Comparison of ENCODE assay signal across 33 cellular contexts in genomic region chr5:31449962-31450361, GRCh38.
"Had no signal": no experiment of that assay in that cellular context is flagged by ENCODE, and none has a peak within 500 bp of the region (broad histone marks: within the 10 kb centered on the region; RNA-seq: fewer than 3 reads in every experiment).

No MANE protein-coding gene starts in this region.

- H3K27ac Mint-ChIP-seq: activated B cell treated with CpG ODN at 0.5 μM for 24 hours; activated CD4-positive, alpha-beta memory T cell treated with anti-CD3 and anti-CD28 coated beads for 36 hours; activated naive CD4-positive, alpha-beta T cell treated with anti-CD3 and anti-CD28 coated beads, Interleukin-2, amount 10 ng/mL, durations not matched to agents 7 days and 5 days; activated naive CD8-positive, alpha-beta T cell; activated naive CD8-positive, alpha-beta T cell treated with anti-CD3 and anti-CD28 coated beads, Interleukin-2, amount 50 U/mL, for 24 hours; activated T-helper 1 cell treated with anti-CD3 and anti-CD28 coated beads, Interleukin-12 subunit alpha, Interleukin-12 subunit beta, Interleukin-2, Interleukin-4 antibody, amounts not matched to agents 30 ng/mL and 10 ng/mL and 1 ng/mL, durations not matched to agents 14 hours and 24 hours and 36 hours; brain had no signal

- H3K4me1 Mint-ChIP-seq: activated naive CD8-positive, alpha-beta T cell treated with anti-CD3 and anti-CD28 coated beads, Interleukin-2, amount 50 U/mL, for 24 hours had no signal

- DNase-seq: activated B cell treated with CpG ODN at 0.5 μM for 24 hours; activated CD4-positive, alpha-beta memory T cell treated with anti-CD3 and anti-CD28 coated beads for 36 hours; activated CD4-positive, alpha-beta T cell treated with anti-CD3 and anti-CD28 coated beads for 4 hours; activated CD4-positive, alpha-beta T cell treated with anti-CD3 and anti-CD28 coated beads, Interleukin-2, amount 50 U/mL, for 1 hour; activated CD4-positive, CD25-positive, alpha-beta regulatory T cell treated with anti-CD3 and anti-CD28 coated beads, Interleukin-2, amount 50 U/mL, for 72 hours; activated CD8-positive, alpha-beta memory T cell treated with anti-CD3 and anti-CD28 coated beads, Interleukin-2, amount 50 U/mL, for 4 hours; activated naive CD4-positive, alpha-beta T cell treated with anti-CD3 and anti-CD28 coated beads, Interleukin-2, amount 10 ng/mL, durations not matched to agents 7 days and 5 days; activated naive CD8-positive, alpha-beta T cell treated with anti-CD3 and anti-CD28 coated beads, Interleukin-2, amount 50 U/mL, for 24 hours; activated T-cell treated with anti-CD3 and anti-CD28 coated beads for 4 hours; activated T-cell treated with anti-CD3 and anti-CD28 coated beads, Interleukin-2, amount 50 U/mL, for 4 hours; anterior cingulate cortex; cerebellar nuclear complex; NCI-H1048; NCI-H1105 treated with DMSO at 0.1 percent for 48 hours; NCI-H1436; NCI-H1694; NCI-H1930; NCI-H2081 treated with DMSO at 0.1 percent for 48 hours; NCI-H446 treated with DMSO at 0.1 percent for 48 hours; NCI-H524; NCI-H69; NCI-H82; SIG-M5; SW 1271; T-helper 1 cell; T-helper 2 cell; T-helper 9 cell had no signal

- H3K4me3 Mint-ChIP-seq: activated B cell treated with CpG ODN at 0.5 μM for 24 hours; activated CD4-positive, alpha-beta memory T cell treated with anti-CD3 and anti-CD28 coated beads for 36 hours; activated naive CD4-positive, alpha-beta T cell treated with anti-CD3 and anti-CD28 coated beads, Interleukin-2, amount 10 ng/mL, durations not matched to agents 7 days and 5 days; activated naive CD8-positive, alpha-beta T cell; activated naive CD8-positive, alpha-beta T cell treated with anti-CD3 and anti-CD28 coated beads, Interleukin-2, amount 50 U/mL, for 24 hours; activated T-cell treated with anti-CD3 and anti-CD28 coated beads, Interleukin-2, amount 50 U/mL, for 4 hours; activated T-helper 1 cell treated with anti-CD3 and anti-CD28 coated beads, Interleukin-12 subunit alpha, Interleukin-12 subunit beta, Interleukin-2, Interleukin-4 antibody, amounts not matched to agents 30 ng/mL and 10 ng/mL and 1 ng/mL, durations not matched to agents 14 hours and 24 hours and 36 hours; brain had no signal

- ATAC-seq: activated naive CD8-positive, alpha-beta T cell treated with anti-CD3 and anti-CD28 coated beads, Interleukin-2, amount 50 U/mL, for 24 hours; activated T-cell treated with anti-CD3 and anti-CD28 coated beads, Interleukin-2, amount 50 U/mL, for 4 hours; Panc1; Right ventricle myocardium inferior had no signal

- H3K27me3 Mint-ChIP-seq: activated B cell treated with CpG ODN at 0.5 μM for 24 hours; activated CD4-positive, alpha-beta memory T cell treated with anti-CD3 and anti-CD28 coated beads for 36 hours; activated naive CD4-positive, alpha-beta T cell treated with anti-CD3 and anti-CD28 coated beads, Interleukin-2, amount 10 ng/mL, durations not matched to agents 7 days and 5 days; activated naive CD8-positive, alpha-beta T cell; activated naive CD8-positive, alpha-beta T cell treated with anti-CD3 and anti-CD28 coated beads, Interleukin-2, amount 50 U/mL, for 24 hours; brain had no signal

- FAIRE-seq: bronchial epithelial cell had no signal

- H3K9me3 Mint-ChIP-seq: activated B cell treated with CpG ODN at 0.5 μM for 24 hours had no signal
